35 cellular contexts compared by ENCODE assay signal in genomic region chr14:65627315-65627714, GRCh38.
DNase-seq lines count a peak whose midpoint lies in the region; ATAC-seq, FAIRE-seq and TF ChIP-seq lines count a peak whose summit lies in the region.
"Had no signal": no experiment of that assay in that cellular context is flagged by ENCODE, and none has a peak within 500 bp of the region (broad histone marks: within the 10 kb centered on the region; RNA-seq: fewer than 3 reads in every experiment).

No MANE protein-coding gene starts in this region.

- H3F3A ChIP-seq in smooth muscle cell (ENCODE audit: low read depth): no peaks in the 10 kb centered on the region

- H3K4me2 ChIP-seq in smooth muscle cell: no peak overlapping the region
- H3K4me2 ChIP-seq: A549; BLaER1; BLaER1 treated with 17β-estradiol and CSF1 and Interleukin-3, amounts not matched to agents 10 nM and 100 nM had no signal

- H3K27ac ChIP-seq in left lung (no peak overlapping the region), lower lobe of right lung (no peak overlapping the region), upper lobe of right lung (no peak overlapping the region), psoas muscle (no peak overlapping the region), smooth muscle cell (ENCODE audit: low read depth) (no peak overlapping the region), heart left ventricle (no peak overlapping the region)
- H3K27ac ChIP-seq: 22Rv1; A549; BLaER1; BLaER1 treated with 17β-estradiol and CSF1 and Interleukin-3, amounts not matched to agents 10 nM and 100 nM; C4-2B had no signal

- H3K4me1 ChIP-seq in left lung (no peaks in the 10 kb centered on the region), lower lobe of right lung (no peaks in the 10 kb centered on the region), upper lobe of right lung (no peaks in the 10 kb centered on the region), psoas muscle (no peaks in the 10 kb centered on the region), smooth muscle cell (ENCODE audit: low read depth) (no peaks in the 10 kb centered on the region), heart left ventricle (peaks cover 0 to 8% (median 0%) of the 10 kb centered on the region in 12 donors)
- H3K4me1 ChIP-seq: A549, BE2C, Caco-2 had no signal

- H2AFZ ChIP-seq in smooth muscle cell (ENCODE audit: low read depth): no peak overlapping the region

- ATAC-seq in left lung: peak; percentile 93
- ATAC-seq in lower lobe of right lung: peak; percentile 45 to 83
- peak; percentile 57 for ATAC-seq in upper lobe of right lung
- ATAC-seq in psoas muscle: no peak
- ATAC-seq in HG02970 (IDR thresholded peaks at IDR 0.05; ENCODE audit: low FRiP score, unreplicated experiment): no peak
- ATAC-seq in heart left ventricle: no peak
- ATAC-seq: A549; CD8-positive, alpha-beta T cell had no signal

- WGBS in psoas muscle, 3 donors: 91 to 97% (median 96%) methylated on average over 4 of the region's 4 CpGs
- WGBS in smooth muscle cell (ENCODE audit: low lambda C conversion rate): 91% methylated on average over 4 of the region's 4 CpGs
- WGBS in heart left ventricle, 4 donors: 94 to 98% (median 96%) methylated on average over 4 of the region's 4 CpGs

- TF ChIP-seq CTCF in left lung (IDR thresholded peaks at IDR 0.05) (no peak), lower lobe of right lung (IDR thresholded peaks at IDR 0.05) (no peak), upper lobe of right lung (IDR thresholded peaks at IDR 0.05) (no peak), psoas muscle (IDR thresholded peaks at IDR 0.05) (no peak), smooth muscle cell (IDR thresholded peaks at IDR 0.05; ENCODE audit: borderline replicate concordance, insufficient read depth, poor library complexity, severe bottlenecking) (no peak), heart left ventricle (IDR thresholded peaks at IDR 0.05) (no peak)

- H4K20me1 ChIP-seq in smooth muscle cell (ENCODE audit: low read depth): no peaks in the 10 kb centered on the region
- H4K20me1 ChIP-seq: BLaER1; BLaER1 treated with 17β-estradiol and CSF1 and Interleukin-3, amounts not matched to agents 10 nM and 100 nM had no signal

- no peak overlapping the region for H3K9ac ChIP-seq in smooth muscle cell (ENCODE audit: low read depth)
- H3K9ac ChIP-seq: BLaER1; BLaER1 treated with 17β-estradiol and CSF1 and Interleukin-3, amounts not matched to agents 10 nM and 100 nM had no signal

- H3K9me3 ChIP-seq in left lung (peaks cover 0 to 2% of the 10 kb centered on the region in 2 donors), lower lobe of right lung (no peaks in the 10 kb centered on the region), upper lobe of right lung (no peaks in the 10 kb centered on the region), psoas muscle (no peaks in the 10 kb centered on the region), smooth muscle cell (replicated peaks; ENCODE audit: low read depth) (no peaks in the 10 kb centered on the region), heart left ventricle (no peaks in the 10 kb centered on the region)
- H3K9me3 ChIP-seq: A549, BE2C, Caco-2 had no signal

- FAIRE-seq in urothelium cell line (lab: Jason Lieb, UNC): peak; percentile 17
- FAIRE-seq: A204.1, A549, D721Med had no signal

- intact Hi-C loops in left lung (cut with DNase I): no loop called here
- intact Hi-C loops in lower lobe of right lung (cut with DNase I): no loop called here
- intact Hi-C loops in upper lobe of right lung (cut with DNase I): no loop called here
- intact Hi-C loops in psoas muscle (cut with DNase I): no loop called here
- intact Hi-C loops in heart left ventricle (cut with DNase I): no loop called here

- TF ChIP-seq POLR2A in heart left ventricle (IDR thresholded peaks at IDR 0.05): no peak

- peak in 1 of 2 donors; percentile 52 for DNase-seq in left lung
- peak; percentile 48 for DNase-seq in lower lobe of right lung
- no peak for DNase-seq in upper lobe of right lung
- no peak for DNase-seq in urothelium cell line (ENCODE audit: low spot score)
- no peak for DNase-seq in psoas muscle
- no peak for DNase-seq in smooth muscle cell (lab: John Stamatoyannopoulos, UW; ENCODE audit: unreplicated experiment)
- DNase-seq in heart left ventricle: no peak
- DNase-seq: 8988T; ACHN; AML-193; BE2C; C1 segment of cervical spinal cord; Caco-2; Calu3; CD4-positive, alpha-beta memory T cell; CD4-positive, alpha-beta T cell; CD4-positive, CD25-positive, alpha-beta regulatory T cell; CD8-positive, alpha-beta memory T cell; CD8-positive, alpha-beta T cell; COR-L47; DMS 273 treated with DMSO at 0.1 percent for 48 hours; DMS153; DMS53; DMS79; DMS79 treated with DMSO at 0.1 percent for 48 hours; DND-41; EL had no signal

- H3K36me3 ChIP-seq in left lung: peaks cover 0 to 8% of the 10 kb centered on the region in 2 donors
- no peaks in the 10 kb centered on the region for H3K36me3 ChIP-seq in lower lobe of right lung
- H3K36me3 ChIP-seq in upper lobe of right lung: peaks cover 6% of the 10 kb centered on the region
- no peaks in the 10 kb centered on the region for H3K36me3 ChIP-seq in psoas muscle (ENCODE audit: insufficient read depth in 1 of 2, low read depth in 1 of 2)
- no peaks in the 10 kb centered on the region for H3K36me3 ChIP-seq in smooth muscle cell (ENCODE audit: low read depth)
- peaks cover 0 to 17% (median 0%) of the 10 kb centered on the region in 9 donors for H3K36me3 ChIP-seq in heart left ventricle
- H3K36me3 ChIP-seq: BE2C had no signal

- H3K4me3 ChIP-seq in left lung: no peak overlapping the region
- H3K4me3 ChIP-seq in lower lobe of right lung: no peak overlapping the region
- H3K4me3 ChIP-seq in upper lobe of right lung: no peak overlapping the region
- no peak overlapping the region for H3K4me3 ChIP-seq in psoas muscle
- no peak overlapping the region for H3K4me3 ChIP-seq in smooth muscle cell
- H3K4me3 ChIP-seq in heart left ventricle: no peak overlapping the region
- H3K4me3 ChIP-seq: A549; BLaER1; BLaER1 treated with 17β-estradiol and CSF1 and Interleukin-3, amounts not matched to agents 10 nM and 100 nM had no signal

- no peaks in the 10 kb centered on the region for H3K27me3 ChIP-seq in left lung
- no peaks in the 10 kb centered on the region for H3K27me3 ChIP-seq in lower lobe of right lung (ENCODE audit: low read depth)
- no peaks in the 10 kb centered on the region for H3K27me3 ChIP-seq in upper lobe of right lung
- H3K27me3 ChIP-seq in psoas muscle (ENCODE audit: insufficient read depth in 3 of 3, low read length in 2 of 3): no peaks in the 10 kb centered on the region
- no peaks in the 10 kb centered on the region for H3K27me3 ChIP-seq in smooth muscle cell (ENCODE audit: low read depth)
- no peaks in the 10 kb centered on the region for H3K27me3 ChIP-seq in heart left ventricle
- H3K27me3 ChIP-seq: BE2C; BLaER1; BLaER1 treated with 17β-estradiol and CSF1 and Interleukin-3, amounts not matched to agents 10 nM and 100 nM had no signal

- no peaks in the 10 kb centered on the region for H3K79me2 ChIP-seq in smooth muscle cell (ENCODE audit: low read depth)

Comparison
In these comparisons a context has a peak if more than half of its experiments do, and no peak if none do; other contexts are left out.
1. ATAC-seq: peak in left lung (single experiment), lower lobe of right lung (2 of 2) and upper lobe of right lung (single experiment); none in psoas muscle (0 of 4), HG02970 (single experiment) and heart left ventricle (0 of 4).